ENCODE assay signal across 10 cellular contexts in genomic region chr16:28189237-28189636, GRCh38. TPM values are rescaled to one million over a fixed set of nuclear protein-coding genes. Genes with fewer than 3 reads are reported as not detected.
DNase-seq lines count a peak whose midpoint lies in the region; ATAC-seq and TF ChIP-seq lines count a peak whose summit lies in the region.
"Had no signal": no experiment of that assay in that cellular context is flagged by ENCODE, and none has a peak within 500 bp of the region (broad histone marks: within the 10 kb centered on the region; RNA-seq: fewer than 3 reads in every experiment).

No MANE protein-coding gene starts in this region.

- H3K4me3 Mint-ChIP-seq in activated CD4-positive, alpha-beta memory T cell treated with anti-CD3 and anti-CD28 coated beads, Interleukin-2, amount 10 ng/mL, durations not matched to agents 7 days and 5 days = peak overlapping the region; percentile 58

- H3K4me1 ChIP-seq in tibial artery = peaks cover 0 to 20% (median 10%) of the 10 kb centered on the region in 4 donors

- POLR2A ChIA-PET in AG04450 (lab: Yijun Ruan, JAX) = interaction anchor here (0.6 kb wide), 1 partner anchor 97 kb away, joined by 3 read pairs; no protein-coding TSS in a partner anchor
- POLR2A ChIA-PET in activated CD4-positive, alpha-beta memory T cell treated with anti-CD3 and anti-CD28 coated beads, Interleukin-2, amount 10 ng/mL, durations not matched to agents 7 days and 5 days (lab: Charles Lee) = interaction anchor here (2.3 to 11.1 kb wide), 3 partner anchors 8 to 48 kb away, joined by 9 to 208 read pairs (median 56); partner anchors contain the start of gene XPO6

- no peaks in the 10 kb centered on the region for H3K36me3 ChIP-seq in tibial artery

- peak overlapping the region; percentile 83 for H3K27ac Mint-ChIP-seq in activated CD4-positive, alpha-beta memory T cell treated with anti-CD3 and anti-CD28 coated beads, Interleukin-2, amount 10 ng/mL, durations not matched to agents 7 days and 5 days

- ATAC-seq in HG02885 (IDR thresholded peaks at IDR 0.05; ENCODE audit: poor library complexity, unreplicated experiment) = no peak

- H3K4me1 Mint-ChIP-seq in activated CD4-positive, alpha-beta memory T cell treated with anti-CD3 and anti-CD28 coated beads, Interleukin-2, amount 10 ng/mL, durations not matched to agents 7 days and 5 days = peaks cover 87% of the 10 kb centered on the region

- peaks cover 4% of the 10 kb centered on the region for H3K9me3 Mint-ChIP-seq in activated CD4-positive, alpha-beta memory T cell treated with anti-CD3 and anti-CD28 coated beads, Interleukin-2, amount 10 ng/mL, durations not matched to agents 7 days and 5 days

- intact Hi-C loops in tibial artery (cut with DNase I; ENCODE audit: low total_unique reads) = no loop called here

- H3K36me3 Mint-ChIP-seq in activated CD4-positive, alpha-beta memory T cell treated with anti-CD3 and anti-CD28 coated beads, Interleukin-2, amount 10 ng/mL, durations not matched to agents 7 days and 5 days (ENCODE audit: low read depth) = peaks cover 47% of the 10 kb centered on the region

- H3K9me3 ChIP-seq in AG04450 (ENCODE audit: control insufficient read depth, insufficient read depth, low read length) = no peaks in the 10 kb centered on the region
- no peaks in the 10 kb centered on the region for H3K9me3 ChIP-seq in tibial artery

- DNase-seq in AG04450 (ENCODE audit: low read depth, low spot score) (no peak), ELR (ENCODE audit: low read depth) (peak; percentile 63), islet precursor cell (peak; percentile 69), DMS79 (lab: John Stamatoyannopoulos, UW) (no peak), tibial artery (no peak), GM19238 (ENCODE audit: insufficient read length, low spot score) (no peak)
- DNase-seq in activated CD4-positive, alpha-beta memory T cell treated with anti-CD3 and anti-CD28 coated beads, Interleukin-2, amount 10 ng/mL, durations not matched to agents 7 days and 5 days = peak; percentile 64
- DNase-seq: kidney, SW 1271 had no signal

- H3K27me3 Mint-ChIP-seq in activated CD4-positive, alpha-beta memory T cell treated with anti-CD3 and anti-CD28 coated beads, Interleukin-2, amount 10 ng/mL, durations not matched to agents 7 days and 5 days = no peaks in the 10 kb centered on the region

- H3K4me3 ChIP-seq in AG04450 (ENCODE audit: low read depth, low read length) = no peak overlapping the region
- no peak overlapping the region for H3K4me3 ChIP-seq in tibial artery

- CTCF ChIA-PET in AG04450 (lab: Charles Lee) = interaction anchor here (0.8 kb wide), 1 partner anchor 10 kb away, joined by 3 read pairs; no protein-coding TSS in a partner anchor
- CTCF ChIA-PET in activated CD4-positive, alpha-beta memory T cell treated with anti-CD3 and anti-CD28 coated beads, Interleukin-2, amount 10 ng/mL, durations not matched to agents 7 days and 5 days (lab: Charles Lee) = interaction anchor here (1.2 to 1.4 kb wide), 5 partner anchors 13 to 48 kb away, joined by 3 to 5 read pairs (median 5); no protein-coding TSS in a partner anchor

- H3K27me3 ChIP-seq in AG04450 (ENCODE audit: control insufficient read depth, insufficient read depth, low read length) = no peaks in the 10 kb centered on the region
- no peaks in the 10 kb centered on the region for H3K27me3 ChIP-seq in tibial artery

- no peak for TF ChIP-seq CTCF in AG04450 (IDR thresholded peaks at IDR 0.05; ENCODE audit: low read depth, low read length)
- TF ChIP-seq CTCF in tibial artery (IDR thresholded peaks at IDR 0.05) = no peak

- H3K27ac ChIP-seq in AG04450 (ENCODE audit: low read depth, low read length) (peak overlapping the region; percentile 80), tibial artery (no peak overlapping the region)

RNA-seq across cellular contexts. Expression of gene XPO6, which starts 22.5 kb away (rescaled TPM):
- polyA plus RNA-seq in AG04450 (2011; rRNA removed) = 207 and 212 TPM in 2 replicates
- polyA minus RNA-seq in AG04450 (2011; rRNA and poly(A)+ RNA removed) = 317 and 400 TPM in 2 replicates
- total RNA-seq in activated CD4-positive, alpha-beta memory T cell treated with anti-CD3 and anti-CD28 coated beads, Interleukin-2, amount 10 ng/mL, durations not matched to agents 7 days and 5 days = 100 to 1,000 TPM; 218 to 223 TPM

Comparison
In these comparisons a context has a peak if more than half of its experiments do, and no peak if none do; other contexts are left out.
1. DNase-seq: peak in ELR (single experiment), activated CD4-positive, alpha-beta memory T cell treated with anti-CD3 and anti-CD28 coated beads, Interleukin-2, amount 10 ng/mL, durations not matched to agents 7 days and 5 days (single experiment) and islet precursor cell (single experiment); none in AG04450 (single experiment), DMS79 (single experiment), tibial artery (0 of 2) and GM19238 (single experiment).